12 cellular contexts compared by ENCODE assay signal in the genomic region with DNA sequence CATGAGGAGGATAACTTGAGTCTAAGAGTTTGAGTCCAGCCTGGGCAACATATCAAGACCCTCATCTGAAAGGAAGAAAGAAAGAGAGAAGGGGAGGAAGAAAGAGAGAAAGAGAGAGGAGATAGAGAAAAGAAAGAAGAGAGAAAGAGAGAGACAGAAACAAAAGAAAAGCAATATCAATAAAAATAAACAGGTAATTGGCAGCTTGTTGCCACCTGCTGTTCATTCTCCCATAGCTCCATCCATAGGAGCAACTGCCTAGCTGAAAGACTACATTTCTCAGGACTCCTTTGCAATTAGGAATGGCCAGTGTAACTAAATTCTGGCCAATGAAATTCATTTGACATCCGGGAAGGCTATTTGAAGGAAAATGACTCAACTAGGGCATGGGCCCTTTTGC.
"Had no signal": no experiment of that assay in that cellular context is flagged by ENCODE, and none has a peak within 500 bp of the region (broad histone marks: within the 10 kb centered on the region; RNA-seq: fewer than 3 reads in every experiment).

No MANE protein-coding gene starts in this region.

- H3K9me3 Mint-ChIP-seq: activated T-cell treated with anti-CD3 and anti-CD28 coated beads, Interleukin-2, amount 50 U/mL, for 4 hours; natural killer cell had no signal

- H3K9me3 ChIP-seq: breast epithelium, heart left ventricle, right atrium auricular region, tibial nerve had no signal

- H3K36me3 ChIP-seq: breast epithelium, heart left ventricle, right atrium auricular region, tibial nerve had no signal

- H3K4me3 ChIP-seq: breast epithelium, heart left ventricle, right atrium auricular region, smooth muscle cell, tibial nerve had no signal

- H3K4me3 Mint-ChIP-seq: activated T-cell treated with anti-CD3 and anti-CD28 coated beads, Interleukin-2, amount 50 U/mL, for 4 hours; natural killer cell had no signal

- H3K27me3 ChIP-seq: breast epithelium, right atrium auricular region, tibial nerve had no signal

- H3K36me3 Mint-ChIP-seq: natural killer cell had no signal

- H3K4me2 ChIP-seq: smooth muscle cell had no signal

- H3K4me1 ChIP-seq: breast epithelium had no signal

- ATAC-seq: activated T-cell treated with anti-CD3 and anti-CD28 coated beads, Interleukin-2, amount 50 U/mL, for 4 hours; heart left ventricle; natural killer cell had no signal

- DNase-seq: activated CD4-positive, alpha-beta T cell treated with anti-CD3 and anti-CD28 coated beads, Interleukin-2, amount 50 U/mL, for 1 hour; activated T-cell treated with anti-CD3 and anti-CD28 coated beads, Interleukin-2, amount 50 U/mL, for 4 hours; anterior cingulate cortex; heart left ventricle; natural killer cell; posterior cingulate gyrus; T1000 had no signal

- H3K27ac ChIP-seq: breast epithelium, heart left ventricle, right atrium auricular region, tibial nerve, VCaP had no signal
